9 cellular contexts compared by ENCODE assay signal in genomic region chr12:107318804-107319535, GRCh38.
DNase-seq lines count a peak whose midpoint lies in the region; ATAC-seq, FAIRE-seq and TF ChIP-seq lines count a peak whose summit lies in the region.
"Had no signal": no experiment of that assay in that cellular context is flagged by ENCODE, and none has a peak within 500 bp of the region (broad histone marks: within the 10 kb centered on the region; RNA-seq: fewer than 3 reads in every experiment).

No MANE protein-coding gene starts in this region.

- TF ChIP-seq CTCF in Panc1 (IDR thresholded peaks at IDR 0.05) (no peak), brain microvascular endothelial cell (IDR thresholded peaks at IDR 0.05; ENCODE audit: low read depth, low read length, missing control alignments) (no peak)

- in situ Hi-C loops in Panc1 (cut with HindIII; ENCODE audit: low pct_unique_long_range_greater_than_20kb, low sequenced_read_pairs): no loop called here
- in situ Hi-C loops in brain microvascular endothelial cell (cut with HindIII; ENCODE audit: low pct_ligation_motif_present, low sequenced_read_pairs): no loop called here

- intact Hi-C loops in Panc1 (cut with micrococcal nuclease; ENCODE audit: unreplicated experiment): no loop called here

- no peaks in the 10 kb centered on the region; the same call in 1 of the 2 replicates for H3K4me1 ChIP-seq in Panc1 (ENCODE audit: control insufficient read depth, insufficient read depth, low read length)

- POLR2A ChIA-PET in Panc1 (lab: Charles Lee): interaction anchor here (0.6 kb wide), 1 partner anchor 1207 kb away, joined by 6 read pairs; no protein-coding TSS in a partner anchor

- BruUV-seq in Panc1 (replicated peaks; lab: Mats Ljungman, UMichigan): no TSS peak

- ATAC-seq in Panc1 (peak; percentile 40; the same call in 1 of the 2 replicates), HG03159 (IDR thresholded peaks at IDR 0.05; ENCODE audit: unreplicated experiment) (no peak)

- CTCF ChIA-PET in Panc1 (lab: Charles Lee): interaction anchor here (0.6 to 0.7 kb wide), 3 partner anchors 91 to 181 kb away, joined by 3 to 4 read pairs (median 3); no protein-coding TSS in a partner anchor

- peak overlapping the region; percentile 19 to 28; a peak in 2 of 4 replicates for H3K4me3 ChIP-seq in Panc1 (ENCODE audit: low read depth in 2 of 2, low read length in 2 of 2)
- peak overlapping the region; percentile 67 for H3K4me3 ChIP-seq in brain microvascular endothelial cell (ENCODE audit: low read depth, low read length)

- H3K27me3 ChIP-seq in Panc1 (ENCODE audit: control insufficient read depth, insufficient read depth, low read length) (peaks cover 28% of the 10 kb centered on the region), brain microvascular endothelial cell (replicated peaks) (no peaks in the 10 kb centered on the region)

- H3K9me3 ChIP-seq in Panc1 (ENCODE audit: control insufficient read depth, insufficient read depth, low read depth, low read length): no peaks in the 10 kb centered on the region

- H3K36me3 ChIP-seq in Panc1 (ENCODE audit: control insufficient read depth, insufficient read depth, low read length) (no peaks in the 10 kb centered on the region), brain microvascular endothelial cell (replicated peaks) (no peaks in the 10 kb centered on the region)

- no peak for FAIRE-seq in GM19239 (lab: Jason Lieb, UNC)

- peak; percentile 52 for DNase-seq in NCI-H146 (lab: John Stamatoyannopoulos, UW)
- no peak for DNase-seq in NCI-H146 treated with DMSO at 0.1 percent for 48 hours (lab: John Stamatoyannopoulos, UW; ENCODE audit: unreplicated experiment)
- DNase-seq in Panc1 (ENCODE audit: low read depth, low spot score): no peak
- peak; percentile 50 for DNase-seq in brain microvascular endothelial cell
- peak; percentile 85 for DNase-seq in islet precursor cell
- peak; percentile 18 for DNase-seq in stimulated activated CD4-positive, alpha-beta T cell treated with anti-CD3 and anti-CD28 coated beads, Interleukin-4, amount 100 ng/mL, for 24 hours
- no peak for DNase-seq in GM19239 (ENCODE audit: insufficient read length, low spot score)

- H3K27ac ChIP-seq in Panc1 (ENCODE audit: low read length) (no peak overlapping the region), brain microvascular endothelial cell (no peak overlapping the region)
- H3K27ac ChIP-seq: C4-2B had no signal

Comparison
In these comparisons a context has a peak if more than half of its experiments do, and no peak if none do; other contexts are left out.
1. DNase-seq: peak in NCI-H146 (single experiment), brain microvascular endothelial cell (single experiment), islet precursor cell (single experiment) and stimulated activated CD4-positive, alpha-beta T cell treated with anti-CD3 and anti-CD28 coated beads, Interleukin-4, amount 100 ng/mL, for 24 hours (single experiment); none in NCI-H146 treated with DMSO at 0.1 percent for 48 hours (single experiment), Panc1 (single experiment) and GM19239 (single experiment).